Comparison of ENCODE assay signal across 10 cellular contexts in genomic region chr17:18148586-18148985, GRCh38. TPM values are rescaled to one million over a fixed set of nuclear protein-coding genes. Genes with fewer than 3 reads are reported as not detected.
"Had no signal": no experiment of that assay in that cellular context is flagged by ENCODE, and none has a peak within 500 bp of the region (broad histone marks: within the 10 kb centered on the region; RNA-seq: fewer than 3 reads in every experiment).

No MANE protein-coding gene starts in this region.

- ATAC-seq: GM23338, HCT116, K562 had no signal

- H3K4me3 Mint-ChIP-seq: GM23338, HFFc6 had no signal

- DNase-seq: H7, HFFc6, IMR-90, KG1 had no signal

- H3K27ac ChIP-seq: HL-60 had no signal

- H3K36me3 ChIP-seq: HAP-1 had no signal

- H3K9me3 Mint-ChIP-seq: GM23338, HFFc6 had no signal

- H3K4me1 ChIP-seq: HAP-1 had no signal

- H3K4me3 ChIP-seq: GM23338, HAP-1, K562 had no signal

- FAIRE-seq: K562 had no signal

- H3K27ac Mint-ChIP-seq: GM23338, HFFc6 had no signal

- H3K9me3 ChIP-seq: HAP-1 had no signal

RNA-seq across cellular contexts. Expression of gene MYO15A, which starts 40.0 kb away (rescaled TPM):
- total RNA-seq: HT1080 had no signal
